In the genomic region with DNA sequence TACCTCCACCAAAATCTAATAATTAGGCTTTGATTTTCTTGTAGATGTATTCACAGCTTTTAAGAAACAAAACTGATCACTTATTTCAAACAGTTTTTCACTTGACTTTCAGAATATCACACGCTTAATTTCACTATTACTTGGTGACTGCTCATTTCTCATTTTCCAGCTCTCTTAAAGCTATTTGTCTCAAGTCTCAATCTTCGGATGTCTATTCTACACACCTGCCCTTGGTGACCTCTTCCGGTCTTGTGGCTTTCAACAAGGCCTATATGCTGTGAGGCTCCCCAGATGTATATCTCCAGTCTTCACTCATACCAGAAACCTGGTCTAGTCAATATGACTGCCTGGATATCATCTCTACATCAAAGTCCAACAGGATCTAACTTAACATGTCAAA, we compare ENCODE assay signal across 23 cellular contexts. TPM values are rescaled to one million over a fixed set of nuclear protein-coding genes. Genes with fewer than 3 reads are reported as not detected.
DNase-seq lines count a peak whose midpoint lies in the region; ATAC-seq, FAIRE-seq and TF ChIP-seq lines count a peak whose summit lies in the region.
"Had no signal": no experiment of that assay in that cellular context is flagged by ENCODE, and none has a peak within 500 bp of the region (broad histone marks: within the 10 kb centered on the region; RNA-seq: fewer than 3 reads in every experiment).

No MANE protein-coding gene starts in this region.

- FAIRE-seq in GM12878 (lab: Jason Lieb, UNC), result no peak
- FAIRE-seq: astrocyte, kidney, pancreas, small intestine had no signal

- no peak overlapping the region for H3K4me3 Mint-ChIP-seq in glutamatergic neuron (ENCODE audit: unreplicated experiment)
- H3K4me3 Mint-ChIP-seq in Calu3 (ENCODE audit: low read depth, unreplicated experiment), result no peak overlapping the region
- H3K4me3 Mint-ChIP-seq: activated CD4-positive, alpha-beta memory T cell treated with anti-CD3 and anti-CD28 coated beads, Interleukin-2, amount 10 ng/mL, durations not matched to agents 7 days and 5 days; stimulated activated naive CD8-positive, alpha-beta T cell treated with anti-CD3 and anti-CD28 coated beads, Interleukin-15, Interleukin-2, amounts not matched to agents 100 ng/mL and 50 ng/mL, for 24 hours had no signal

- CTCF ChIA-PET in GM12878 (lab: Yijun Ruan, JAX), result no interaction called here
- CTCF ChIA-PET in Calu3 (lab: Charles Lee), result no interaction called here

- H3K4me2 ChIP-seq in GM12878 (ENCODE audit: control insufficient read depth, insufficient read depth), result no peak overlapping the region
- H3K4me2 ChIP-seq: KMS-11, SK-N-SH had no signal

- 0% methylated on average over 3 of the region's 3 CpGs for WGBS in GM12878 (ENCODE audit: insufficient coverage, insufficient replicate concordance, low lambda C conversion rate, missing lambda C conversion rate)

- no peaks in the 10 kb centered on the region for H3K27me3 ChIP-seq in GM12878 (replicated peaks in 1 of 2; ENCODE audit: control insufficient read depth in 2 of 2, insufficient read depth in 2 of 2, low read length in 1 of 2)
- H3K27me3 ChIP-seq: colonic mucosa, pancreas had no signal

- no peak overlapping the region for H3K4me3 ChIP-seq in GM12878
- H3K4me3 ChIP-seq: colonic mucosa, pancreas had no signal

- no peaks in the 10 kb centered on the region for H3K36me3 ChIP-seq in GM12878 (ENCODE audit: control insufficient read depth in 2 of 2, insufficient read depth in 2 of 2, low read length in 1 of 2)
- H3K36me3 ChIP-seq: colonic mucosa, pancreas had no signal

- TF ChIP-seq CTCF in GM12878 (IDR thresholded peaks at IDR 0.05 in 2 of 3, conservative IDR thresholded peaks at IDR 0.05 in 1 of 3; ENCODE audit: control insufficient read depth in 2 of 3, extremely low read depth in 1 of 3, insufficient read depth in 1 of 3, low read depth in 3 of 3, low read length in 3 of 3), result no peak
- TF ChIP-seq CTCF in glutamatergic neuron (IDR thresholded peaks at IDR 0.05; ENCODE audit: partially characterized antibody, unreplicated experiment), result no peak
- no peak for TF ChIP-seq CTCF in Calu3 (IDR thresholded peaks at IDR 0.05; ENCODE audit: unreplicated experiment)

- intact Hi-C loops in GM12878 (cut with micrococcal nuclease; ENCODE audit: unreplicated experiment), result no loop called here
- intact Hi-C loops in Calu3 (cut with micrococcal nuclease; ENCODE audit: unreplicated experiment), result no loop called here

- BruUV-seq in GM12878 (replicated peaks; lab: Mats Ljungman, UMichigan), result no TSS peak
- no TSS peak for BruUV-seq in Calu3 (replicated peaks; lab: Mats Ljungman, UMichigan)

- no peaks in the 10 kb centered on the region for H4K20me1 ChIP-seq in GM12878 (ENCODE audit: control insufficient read depth, insufficient read depth)

- H3K4me1 ChIP-seq in GM12878 (ENCODE audit: control insufficient read depth, insufficient read depth, low read length), result no peaks in the 10 kb centered on the region
- H3K4me1 ChIP-seq: colonic mucosa, pancreas had no signal

- H3K4me1 Mint-ChIP-seq in glutamatergic neuron (ENCODE audit: low read depth, unreplicated experiment) (no peaks in the 10 kb centered on the region), Calu3 (ENCODE audit: low read depth, unreplicated experiment) (no peaks in the 10 kb centered on the region)
- H3K4me1 Mint-ChIP-seq: activated CD4-positive, alpha-beta memory T cell treated with anti-CD3 and anti-CD28 coated beads, Interleukin-2, amount 10 ng/mL, durations not matched to agents 7 days and 5 days had no signal

- H3K9me3 Mint-ChIP-seq in glutamatergic neuron (ENCODE audit: unreplicated experiment) (no peaks in the 10 kb centered on the region), Calu3 (ENCODE audit: low read depth, unreplicated experiment) (peaks cover 4% of the 10 kb centered on the region)
- H3K9me3 Mint-ChIP-seq: activated CD4-positive, alpha-beta memory T cell treated with anti-CD3 and anti-CD28 coated beads, Interleukin-2, amount 10 ng/mL, durations not matched to agents 7 days and 5 days; stimulated activated naive CD8-positive, alpha-beta T cell treated with anti-CD3 and anti-CD28 coated beads, Interleukin-15, Interleukin-2, amounts not matched to agents 100 ng/mL and 50 ng/mL, for 24 hours had no signal

- no peak for TF ChIP-seq RAD21 in GM12878 (IDR thresholded peaks at IDR 0.05; ENCODE audit: insufficient read depth, low read depth, low read length)

- H3K9ac ChIP-seq in GM12878 (ENCODE audit: control insufficient read depth, insufficient read depth, low read length), result no peak overlapping the region
- H3K9ac ChIP-seq: KMS-11, SK-N-SH had no signal

- no peak overlapping the region for H3K27ac Mint-ChIP-seq in glutamatergic neuron (ENCODE audit: unreplicated experiment)
- H3K27ac Mint-ChIP-seq in Calu3 (ENCODE audit: unreplicated experiment), result no peak overlapping the region
- H3K27ac Mint-ChIP-seq: activated CD4-positive, alpha-beta memory T cell treated with anti-CD3 and anti-CD28 coated beads, Interleukin-2, amount 10 ng/mL, durations not matched to agents 7 days and 5 days; stimulated activated naive CD8-positive, alpha-beta T cell treated with anti-CD3 and anti-CD28 coated beads, Interleukin-15, Interleukin-2, amounts not matched to agents 100 ng/mL and 50 ng/mL, for 24 hours had no signal

- no peak overlapping the region for H3K27ac ChIP-seq in GM12878 (ENCODE audit: control insufficient read depth, insufficient read depth)
- H3K27ac ChIP-seq: C4-2B, colonic mucosa, KMS-11, pancreas had no signal

- SMC1A ChIA-PET in GM12878 (lab: Charles Lee; ENCODE audit: uncharacterized antibody, unreplicated experiment), result interaction anchor here (0.9 to 2.2 kb wide), 5 partner anchors 10 to 44 kb away, joined by 3 to 11 read pairs (median 3); no protein-coding TSS in a partner anchor

- H3K9me3 ChIP-seq in GM12878 (replicated peaks; ENCODE audit: control insufficient read depth, insufficient read depth, low read length), result no peaks in the 10 kb centered on the region
- H3K9me3 ChIP-seq: colonic mucosa, pancreas, SK-N-SH had no signal

- H3K36me3 Mint-ChIP-seq in glutamatergic neuron (ENCODE audit: unreplicated experiment) (no peaks in the 10 kb centered on the region), Calu3 (ENCODE audit: insufficient read depth, unreplicated experiment) (no peaks in the 10 kb centered on the region)

- in situ Hi-C loops in GM12878 (cut with MboI), result no loop called here

- DNase-seq in GM12878 (ENCODE audit: low read depth, low spot score), result peak; percentile 24
- no peak for DNase-seq in activated effector memory CD4-positive, alpha-beta T cell treated with Interleukin-2 at 50 U/mL for 16 hours
- no peak for DNase-seq in AG20443 (ENCODE audit: low spot score)
- no peak for DNase-seq in glutamatergic neuron
- no peak for DNase-seq in Calu3
- DNase-seq: activated CD4-positive, alpha-beta memory T cell treated with anti-CD3 and anti-CD28 coated beads, Interleukin-2, amount 10 ng/mL, durations not matched to agents 7 days and 5 days; colonic mucosa; DND-41; erythroblast; head of caudate nucleus; kidney; NCI-H345; pancreas; SK-N-SH; small intestine had no signal

- ATAC-seq in GM19324 (IDR thresholded peaks at IDR 0.05; ENCODE audit: low FRiP score, unreplicated experiment) (peak; percentile 79), GM21723 (IDR thresholded peaks at IDR 0.05; ENCODE audit: unreplicated experiment) (peak; percentile 95), HG03095 (IDR thresholded peaks at IDR 0.05; ENCODE audit: unreplicated experiment) (peak; percentile 98), GM12878 (peak; percentile 97)
- ATAC-seq: pancreas had no signal

- POLR2A ChIA-PET in GM12878 (lab: Charles Lee), result no interaction called here

- H3K79me2 ChIP-seq in GM12878 (ENCODE audit: control insufficient read depth, insufficient read depth, low read length), result no peaks in the 10 kb centered on the region

- H3K27me3 Mint-ChIP-seq in glutamatergic neuron (ENCODE audit: unreplicated experiment), result no peaks in the 10 kb centered on the region
- no peaks in the 10 kb centered on the region for H3K27me3 Mint-ChIP-seq in Calu3 (ENCODE audit: unreplicated experiment)
- H3K27me3 Mint-ChIP-seq: activated CD4-positive, alpha-beta memory T cell treated with anti-CD3 and anti-CD28 coated beads, Interleukin-2, amount 10 ng/mL, durations not matched to agents 7 days and 5 days; stimulated activated naive CD8-positive, alpha-beta T cell treated with anti-CD3 and anti-CD28 coated beads, Interleukin-15, Interleukin-2, amounts not matched to agents 100 ng/mL and 50 ng/mL, for 24 hours had no signal

- TF ChIP-seq POLR2A in GM12878 (IDR thresholded peaks at IDR 0.05; ENCODE audit: low read depth, low read length), result no peak

- RAD21 ChIA-PET in GM12878 (lab: Charles Lee; ENCODE audit: unreplicated experiment), result interaction anchor here (0.7 to 1.3 kb wide), 2 partner anchors 14 to 96 kb away, joined by 3 read pairs; no protein-coding TSS in a partner anchor

- peak in 1 of 2 experiments; percentile 35; a peak in 1 of 4 replicates for TF ChIP-seq EP300 in GM12878 (IDR thresholded peaks at IDR 0.05; ENCODE audit: borderline replicate concordance in 1 of 2, control insufficient read depth in 1 of 2, low read depth in 2 of 2, low read length in 2 of 2)

- no peak overlapping the region for H2AFZ ChIP-seq in GM12878 (ENCODE audit: control insufficient read depth, low read depth, low read length)

RNA-seq across cellular contexts. Expression of gene ANXA10, which starts 34.9 kb away (rescaled TPM):
- total RNA-seq in GM12878 (2013; cell fraction: nucleolus; rRNA removed), result not detected in 2 replicates
- total RNA-seq in GM12878 (2014; rRNA removed) (not detected in 2 replicates), GM12878 (2014; rRNA removed; fragmentation: Illumina TruSeq; extraction: Trizol) (not detected in 2 replicates), GM12878 (2021) (not detected in 2 replicates), glutamatergic neuron (ENCODE audit: unreplicated experiment) (not detected), Calu3 (2022) (43.2 and 58.3 TPM in 2 replicates)
- polyA plus RNA-seq in GM12878 (2011; ENCODE audit: low read depth), result not detected
- polyA plus RNA-seq in GM12878 (2011; rRNA removed) (not detected in 2 replicates), GM12878 (2014; fragmentation: Illumina TruSeq; extraction: Trizol) (not detected in 2 replicates), GM12878 (2014; fragmentation: Nextera tagmentation; extraction: Ambion mirVana) (not detected), GM12878 (2014; rRNA removed) (not detected in 2 replicates), GM12878 (2016; fragmentation: Nextera tagmentation; extraction: Ambion mirVana) (not detected)
- not detected in 2 replicates for polyA plus RNA-seq in GM12878 (2011; cell fraction: cytosol; rRNA removed)
- not detected in 2 replicates for polyA plus RNA-seq in GM12878 (2011; cell fraction: nucleus; rRNA removed)
- not detected in 2 replicates for polyA plus RNA-seq in GM12878 (2012)
- not detected in 2 replicates for polyA minus RNA-seq in GM12878 (2011; rRNA and poly(A)+ RNA removed)
- polyA minus RNA-seq in GM12878 (2011; cell fraction: cytosol; rRNA and poly(A)+ RNA removed), result not detected in 2 replicates
- polyA minus RNA-seq in GM12878 (2011; cell fraction: nucleus; rRNA and poly(A)+ RNA removed), result not detected in 2 replicates
- total RNA-seq: activated CD4-positive, alpha-beta memory T cell treated with anti-CD3 and anti-CD28 coated beads, Interleukin-2, amount 10 ng/mL, durations not matched to agents 7 days and 5 days; astrocyte; kidney; urinary bladder had no signal

Comparison
In these comparisons a context has a peak if more than half of its experiments do, and no peak if none do; other contexts are left out.
1. RNA of gene ANXA10, which starts 34.9 kb away (total RNA-seq): 43.2 to 58.3 TPM in Calu3; not detected in GM12878 and not detected in glutamatergic neuron (single experiment); every median in the first group is over 10 times any median in the second.
2. Peak in every context shown above with its lines, with median percentiles within 50 percentile points of each other: ATAC-seq.